1 cellular context compared by ENCODE assay signal in the genomic region with DNA sequence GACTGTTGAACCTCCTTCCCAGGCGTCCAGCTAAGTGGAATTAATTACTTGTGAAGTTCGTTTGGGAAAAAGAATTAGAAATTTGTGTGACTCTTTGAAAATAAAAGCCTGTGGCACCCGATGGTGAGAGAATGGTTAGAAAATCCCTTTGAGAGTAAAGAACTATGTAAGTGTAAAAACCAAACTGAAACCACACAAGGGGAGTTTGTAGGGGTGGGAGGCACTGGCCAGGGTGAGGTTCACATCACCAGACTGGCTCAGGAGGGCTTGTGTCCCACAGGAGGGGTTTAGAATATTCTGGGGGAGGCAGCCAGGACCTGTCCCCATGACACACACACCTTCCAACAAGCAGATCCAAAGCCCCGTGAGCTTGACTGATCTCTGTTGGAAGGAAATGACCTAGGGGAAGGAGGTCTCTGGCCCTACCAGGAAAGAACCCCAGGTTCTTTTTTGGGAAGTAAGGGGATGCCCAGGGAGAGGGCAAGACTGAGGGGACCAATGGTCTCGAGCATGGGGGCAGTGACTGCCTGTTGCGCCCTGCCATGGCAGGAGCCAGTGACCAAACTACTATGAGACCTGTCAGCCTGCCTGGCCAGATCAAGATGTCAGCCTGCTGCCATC.
TF ChIP-seq lines count a peak whose summit lies in the region.

No MANE protein-coding gene starts in this region.

TF ChIP-seq in GM12878, 131 proteins besides CTCF, POLR2A, EP300 and RAD21 (continued from another document and continues in another):
- TF ChIP-seq, protein P1, sequence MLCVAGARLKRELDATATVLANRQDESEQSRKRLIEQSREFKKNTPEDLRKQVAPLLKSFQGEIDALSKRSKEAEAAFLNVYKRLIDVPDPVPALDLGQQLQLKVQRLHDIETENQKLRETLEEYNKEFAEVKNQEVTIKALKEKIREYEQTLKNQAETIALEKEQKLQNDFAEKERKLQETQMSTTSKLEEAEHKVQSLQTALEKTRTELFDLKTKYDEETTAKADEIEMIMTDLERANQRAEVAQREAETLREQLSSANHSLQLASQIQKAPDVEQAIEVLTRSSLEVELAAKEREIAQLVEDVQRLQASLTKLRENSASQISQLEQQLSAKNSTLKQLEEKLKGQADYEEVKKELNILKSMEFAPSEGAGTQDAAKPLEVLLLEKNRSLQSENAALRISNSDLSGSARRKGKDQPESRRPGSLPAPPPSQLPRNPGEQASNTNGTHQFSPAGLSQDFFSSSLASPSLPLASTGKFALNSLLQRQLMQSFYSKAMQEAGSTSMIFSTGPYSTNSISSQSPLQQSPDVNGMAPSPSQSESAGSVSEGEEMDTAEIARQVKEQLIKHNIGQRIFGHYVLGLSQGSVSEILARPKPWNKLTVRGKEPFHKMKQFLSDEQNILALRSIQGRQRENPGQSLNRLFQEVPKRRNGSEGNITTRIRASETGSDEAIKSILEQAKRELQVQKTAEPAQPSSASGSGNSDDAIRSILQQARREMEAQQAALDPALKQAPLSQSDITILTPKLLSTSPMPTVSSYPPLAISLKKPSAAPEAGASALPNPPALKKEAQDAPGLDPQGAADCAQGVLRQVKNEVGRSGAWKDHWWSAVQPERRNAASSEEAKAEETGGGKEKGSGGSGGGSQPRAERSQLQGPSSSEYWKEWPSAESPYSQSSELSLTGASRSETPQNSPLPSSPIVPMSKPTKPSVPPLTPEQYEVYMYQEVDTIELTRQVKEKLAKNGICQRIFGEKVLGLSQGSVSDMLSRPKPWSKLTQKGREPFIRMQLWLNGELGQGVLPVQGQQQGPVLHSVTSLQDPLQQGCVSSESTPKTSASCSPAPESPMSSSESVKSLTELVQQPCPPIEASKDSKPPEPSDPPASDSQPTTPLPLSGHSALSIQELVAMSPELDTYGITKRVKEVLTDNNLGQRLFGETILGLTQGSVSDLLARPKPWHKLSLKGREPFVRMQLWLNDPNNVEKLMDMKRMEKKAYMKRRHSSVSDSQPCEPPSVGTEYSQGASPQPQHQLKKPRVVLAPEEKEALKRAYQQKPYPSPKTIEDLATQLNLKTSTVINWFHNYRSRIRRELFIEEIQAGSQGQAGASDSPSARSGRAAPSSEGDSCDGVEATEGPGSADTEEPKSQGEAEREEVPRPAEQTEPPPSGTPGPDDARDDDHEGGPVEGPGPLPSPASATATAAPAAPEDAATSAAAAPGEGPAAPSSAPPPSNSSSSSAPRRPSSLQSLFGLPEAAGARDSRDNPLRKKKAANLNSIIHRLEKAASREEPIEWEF (IDR thresholded peaks at IDR 0.05; ENCODE audit: insufficient replicate concordance, low read depth, low read length) = peak; percentile 96
- TF ChIP-seq NFYA (IDR thresholded peaks at IDR 0.05; ENCODE audit: borderline replicate concordance, low read depth, low read length) = no peak
- TF ChIP-seq ZBED1 (IDR thresholded peaks at IDR 0.05; ENCODE audit: borderline replicate concordance) = peak; percentile 49; the same call in 1 of the 2 replicates
- 0 out of 4 replicates have a peak, but pooled peaks of 1 of the 2 experiments have one; percentile 23 for TF ChIP-seq ETV6 (conservative IDR thresholded peaks at IDR 0.05 in 1 of 2, IDR thresholded peaks at IDR 0.05 in 1 of 2; ENCODE audit: borderline replicate concordance in 1 of 2, low read depth in 1 of 2)
- TF ChIP-seq JUND (IDR thresholded peaks at IDR 0.05; ENCODE audit: low read depth, low read length) = 0 out of 2 replicates have a peak, but pooled peaks have one; percentile 7
- TF ChIP-seq WRNIP1 (IDR thresholded peaks at IDR 0.05; ENCODE audit: borderline replicate concordance, low read depth, low read length) = no peak
- TF ChIP-seq RELB (IDR thresholded peaks at IDR 0.05; ENCODE audit: low read depth) = peak; percentile 92
- TF ChIP-seq TAF1 (IDR thresholded peaks at IDR 0.05; ENCODE audit: borderline replicate concordance, low read depth, low read length) = no peak
- TF ChIP-seq GATAD2B (conservative IDR thresholded peaks at IDR 0.05; ENCODE audit: low read depth) = peak; percentile 95
- peak; percentile 79 for TF ChIP-seq IRF4 (IDR thresholded peaks at IDR 0.05; ENCODE audit: low read depth, low read length)
- no peak for TF ChIP-seq MXI1 (IDR thresholded peaks at IDR 0.05; ENCODE audit: low read depth, low read length)
- no peak for TF ChIP-seq KLF5 (IDR thresholded peaks at IDR 0.05; ENCODE audit: partially characterized antibody)
- TF ChIP-seq REST (IDR thresholded peaks at IDR 0.05; ENCODE audit: low read depth, low read length) = no peak
- peak; percentile 43; the same call in 1 of the 2 replicates for TF ChIP-seq CBFB (IDR thresholded peaks at IDR 0.05; ENCODE audit: low read depth)
- TF ChIP-seq DPF2 (IDR thresholded peaks at IDR 0.05) = peak; percentile 84
- TF ChIP-seq PKNOX1 (IDR thresholded peaks at IDR 0.05) = peak; percentile 34; the same call in 1 of the 2 replicates
- TF ChIP-seq MAX (IDR thresholded peaks at IDR 0.05; ENCODE audit: low read depth, low read length) = no peak
- 0 out of 2 replicates have a peak, but pooled peaks have one; percentile 33 for TF ChIP-seq YY1 (IDR thresholded peaks at IDR 0.05; ENCODE audit: low read depth, low read length)
- peak; percentile 52; the same call in 1 of the 2 replicates for TF ChIP-seq BACH1 (IDR thresholded peaks at IDR 0.05; ENCODE audit: borderline replicate concordance)
- peak; percentile 92 for TF ChIP-seq ATF7 (IDR thresholded peaks at IDR 0.05; ENCODE audit: low read depth)
- TF ChIP-seq, protein P2, sequence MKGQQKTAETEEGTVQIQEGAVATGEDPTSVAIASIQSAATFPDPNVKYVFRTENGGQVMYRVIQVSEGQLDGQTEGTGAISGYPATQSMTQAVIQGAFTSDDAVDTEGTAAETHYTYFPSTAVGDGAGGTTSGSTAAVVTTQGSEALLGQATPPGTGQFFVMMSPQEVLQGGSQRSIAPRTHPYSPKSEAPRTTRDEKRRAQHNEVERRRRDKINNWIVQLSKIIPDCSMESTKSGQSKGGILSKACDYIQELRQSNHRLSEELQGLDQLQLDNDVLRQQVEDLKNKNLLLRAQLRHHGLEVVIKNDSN (IDR thresholded peaks at IDR 0.05; ENCODE audit: borderline replicate concordance, extremely low read length, insufficient read depth, low read depth, low read length) = no peak
- TF ChIP-seq, protein P3, sequence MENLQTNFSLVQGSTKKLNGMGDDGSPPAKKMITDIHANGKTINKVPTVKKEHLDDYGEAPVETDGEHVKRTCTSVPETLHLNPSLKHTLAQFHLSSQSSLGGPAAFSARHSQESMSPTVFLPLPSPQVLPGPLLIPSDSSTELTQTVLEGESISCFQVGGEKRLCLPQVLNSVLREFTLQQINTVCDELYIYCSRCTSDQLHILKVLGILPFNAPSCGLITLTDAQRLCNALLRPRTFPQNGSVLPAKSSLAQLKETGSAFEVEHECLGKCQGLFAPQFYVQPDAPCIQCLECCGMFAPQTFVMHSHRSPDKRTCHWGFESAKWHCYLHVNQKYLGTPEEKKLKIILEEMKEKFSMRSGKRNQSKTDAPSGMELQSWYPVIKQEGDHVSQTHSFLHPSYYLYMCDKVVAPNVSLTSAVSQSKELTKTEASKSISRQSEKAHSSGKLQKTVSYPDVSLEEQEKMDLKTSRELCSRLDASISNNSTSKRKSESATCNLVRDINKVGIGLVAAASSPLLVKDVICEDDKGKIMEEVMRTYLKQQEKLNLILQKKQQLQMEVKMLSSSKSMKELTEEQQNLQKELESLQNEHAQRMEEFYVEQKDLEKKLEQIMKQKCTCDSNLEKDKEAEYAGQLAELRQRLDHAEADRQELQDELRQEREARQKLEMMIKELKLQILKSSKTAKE (IDR thresholded peaks at IDR 0.05; ENCODE audit: low read depth, poor library complexity, severe bottlenecking) = peak; percentile 85
- peak; percentile 58; the same call in 1 of the 2 replicates for TF ChIP-seq EED (IDR thresholded peaks at IDR 0.05; ENCODE audit: low read depth)
- peak; percentile 43; the same call in 1 of the 2 replicates for TF ChIP-seq CREM (IDR thresholded peaks at IDR 0.05; ENCODE audit: low read depth)
- no peak for TF ChIP-seq ASH2L (IDR thresholded peaks at IDR 0.05; ENCODE audit: borderline replicate concordance, low read depth)
- TF ChIP-seq, protein P4, sequence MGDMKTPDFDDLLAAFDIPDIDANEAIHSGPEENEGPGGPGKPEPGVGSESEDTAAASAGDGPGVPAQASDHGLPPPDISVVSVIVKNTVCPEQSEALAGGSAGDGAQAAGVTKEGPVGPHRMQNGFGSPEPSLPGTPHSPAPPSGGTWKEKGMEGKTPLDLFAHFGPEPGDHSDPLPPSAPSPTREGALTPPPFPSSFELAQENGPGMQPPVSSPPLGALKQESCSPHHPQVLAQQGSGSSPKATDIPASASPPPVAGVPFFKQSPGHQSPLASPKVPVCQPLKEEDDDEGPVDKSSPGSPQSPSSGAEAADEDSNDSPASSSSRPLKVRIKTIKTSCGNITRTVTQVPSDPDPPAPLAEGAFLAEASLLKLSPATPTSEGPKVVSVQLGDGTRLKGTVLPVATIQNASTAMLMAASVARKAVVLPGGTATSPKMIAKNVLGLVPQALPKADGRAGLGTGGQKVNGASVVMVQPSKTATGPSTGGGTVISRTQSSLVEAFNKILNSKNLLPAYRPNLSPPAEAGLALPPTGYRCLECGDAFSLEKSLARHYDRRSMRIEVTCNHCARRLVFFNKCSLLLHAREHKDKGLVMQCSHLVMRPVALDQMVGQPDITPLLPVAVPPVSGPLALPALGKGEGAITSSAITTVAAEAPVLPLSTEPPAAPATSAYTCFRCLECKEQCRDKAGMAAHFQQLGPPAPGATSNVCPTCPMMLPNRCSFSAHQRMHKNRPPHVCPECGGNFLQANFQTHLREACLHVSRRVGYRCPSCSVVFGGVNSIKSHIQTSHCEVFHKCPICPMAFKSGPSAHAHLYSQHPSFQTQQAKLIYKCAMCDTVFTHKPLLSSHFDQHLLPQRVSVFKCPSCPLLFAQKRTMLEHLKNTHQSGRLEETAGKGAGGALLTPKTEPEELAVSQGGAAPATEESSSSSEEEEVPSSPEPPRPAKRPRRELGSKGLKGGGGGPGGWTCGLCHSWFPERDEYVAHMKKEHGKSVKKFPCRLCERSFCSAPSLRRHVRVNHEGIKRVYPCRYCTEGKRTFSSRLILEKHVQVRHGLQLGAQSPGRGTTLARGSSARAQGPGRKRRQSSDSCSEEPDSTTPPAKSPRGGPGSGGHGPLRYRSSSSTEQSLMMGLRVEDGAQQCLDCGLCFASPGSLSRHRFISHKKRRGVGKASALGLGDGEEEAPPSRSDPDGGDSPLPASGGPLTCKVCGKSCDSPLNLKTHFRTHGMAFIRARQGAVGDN (IDR thresholded peaks at IDR 0.05) = peak; percentile 90
- 0 out of 2 replicates have a peak, but pooled peaks have one; percentile 44 for TF ChIP-seq MLLT1 (IDR thresholded peaks at IDR 0.05)
